In genomic region chr5:3452622-3453021, GRCh38 we compare ENCODE assay signal across 33 cellular contexts.
DNase-seq lines count a peak whose midpoint lies in the region; ATAC-seq and TF ChIP-seq lines count a peak whose summit lies in the region.
"Had no signal": no experiment of that assay in that cellular context is flagged by ENCODE, and none has a peak within 500 bp of the region (broad histone marks: within the 10 kb centered on the region; RNA-seq: fewer than 3 reads in every experiment).

No MANE protein-coding gene starts in this region.

- H3K9ac ChIP-seq in neuronal stem cell (ENCODE audit: low read depth, low read length, poor library complexity): no peak overlapping the region
- H3K9ac ChIP-seq: BLaER1; BLaER1 treated with 17β-estradiol and CSF1 and Interleukin-3, amounts not matched to agents 10 nM and 100 nM had no signal

- no peaks in the 10 kb centered on the region for H3K36me3 ChIP-seq in esophagus muscularis mucosa
- no peaks in the 10 kb centered on the region for H3K36me3 ChIP-seq in neuronal stem cell (replicated peaks in 1 of 2; ENCODE audit: control insufficient read depth in 2 of 2, insufficient read depth in 2 of 2, low read length in 2 of 2)
- H3K36me3 ChIP-seq in GM23338 (ENCODE audit: insufficient read depth): no peaks in the 10 kb centered on the region
- H3K36me3 ChIP-seq: BE2C; BLaER1; BLaER1 treated with 17β-estradiol and CSF1 and Interleukin-3, amounts not matched to agents 10 nM and 100 nM had no signal

- H3K36me3 Mint-ChIP-seq in activated CD4-positive, alpha-beta T cell treated with anti-CD3 and anti-CD28 coated beads, Interleukin-2, amount 10 ng/mL, durations not matched to agents 24 days and 14 days (ENCODE audit: low read depth): no peaks in the 10 kb centered on the region
- no peaks in the 10 kb centered on the region for H3K36me3 Mint-ChIP-seq in GM23338 (ENCODE audit: low read depth)
- no peaks in the 10 kb centered on the region for H3K36me3 Mint-ChIP-seq in activated CD8-positive, alpha-beta T cell treated with anti-CD3 and anti-CD28 coated beads, Interleukin-2, amount 10 ng/mL, durations not matched to agents 7 days and 5 days (ENCODE audit: low read depth)
- H3K36me3 Mint-ChIP-seq: CD14-positive monocyte; CD4-positive, alpha-beta memory T cell; CD4-positive, CD25-positive, alpha-beta regulatory T cell; CD8-positive, alpha-beta T cell had no signal

- H3K14ac ChIP-seq in neuronal stem cell (ENCODE audit: low read length): no peak overlapping the region

- H2BK15ac ChIP-seq in neuronal stem cell (ENCODE audit: low read length): no peak overlapping the region

- no peaks in the 10 kb centered on the region for H3K4me1 Mint-ChIP-seq in activated CD4-positive, alpha-beta T cell treated with anti-CD3 and anti-CD28 coated beads, Interleukin-2, amount 10 ng/mL, durations not matched to agents 24 days and 14 days
- H3K4me1 Mint-ChIP-seq in GM23338: no peaks in the 10 kb centered on the region
- no peaks in the 10 kb centered on the region for H3K4me1 Mint-ChIP-seq in activated CD8-positive, alpha-beta T cell treated with anti-CD3 and anti-CD28 coated beads, Interleukin-2, amount 10 ng/mL, durations not matched to agents 7 days and 5 days (ENCODE audit: low read depth)
- H3K4me1 Mint-ChIP-seq: B cell; CD14-positive monocyte; CD4-positive, alpha-beta memory T cell; CD4-positive, CD25-positive, alpha-beta regulatory T cell; CD8-positive, alpha-beta memory T cell had no signal

- peak overlapping the region; percentile 29 for H3K18ac ChIP-seq in neuronal stem cell (ENCODE audit: low read length)

- no peaks in the 10 kb centered on the region for H3K27me3 ChIP-seq in esophagus muscularis mucosa
- H3K27me3 ChIP-seq in neuronal stem cell (ENCODE audit: control insufficient read depth in 3 of 3, insufficient read depth in 3 of 3, low read depth in 1 of 3, low read length in 3 of 3): peaks cover 0 to 3% (median 0%) of the 10 kb centered on the region in 3 experiments
- no peaks in the 10 kb centered on the region for H3K27me3 ChIP-seq in GM23338 (ENCODE audit: insufficient read depth)
- H3K27me3 ChIP-seq: BE2C; BLaER1; BLaER1 treated with 17β-estradiol and CSF1 and Interleukin-3, amounts not matched to agents 10 nM and 100 nM had no signal

- no peaks in the 10 kb centered on the region for H3K27me3 Mint-ChIP-seq in activated CD4-positive, alpha-beta T cell treated with anti-CD3 and anti-CD28 coated beads, Interleukin-2, amount 10 ng/mL, durations not matched to agents 24 days and 14 days
- peaks cover 8% of the 10 kb centered on the region for H3K27me3 Mint-ChIP-seq in GM23338 (ENCODE audit: insufficient read depth, low read depth, poor library complexity)
- no peaks in the 10 kb centered on the region for H3K27me3 Mint-ChIP-seq in activated CD8-positive, alpha-beta T cell treated with anti-CD3 and anti-CD28 coated beads, Interleukin-2, amount 10 ng/mL, durations not matched to agents 7 days and 5 days (ENCODE audit: low read depth)
- H3K27me3 Mint-ChIP-seq: B cell; CD4-positive, alpha-beta memory T cell; CD4-positive, alpha-beta T cell; CD4-positive, CD25-positive, alpha-beta regulatory T cell; CD8-positive, alpha-beta memory T cell had no signal

- no peaks in the 10 kb centered on the region for H3K9me3 Mint-ChIP-seq in activated CD4-positive, alpha-beta T cell treated with anti-CD3 and anti-CD28 coated beads, Interleukin-2, amount 10 ng/mL, durations not matched to agents 24 days and 14 days
- H3K9me3 Mint-ChIP-seq in GM23338: peaks cover 15% of the 10 kb centered on the region
- H3K9me3 Mint-ChIP-seq in activated CD8-positive, alpha-beta T cell treated with anti-CD3 and anti-CD28 coated beads, Interleukin-2, amount 10 ng/mL, durations not matched to agents 7 days and 5 days (ENCODE audit: insufficient read depth): no peaks in the 10 kb centered on the region

- DNase-seq in activated CD4-positive, alpha-beta T cell treated with anti-CD3 and anti-CD28 coated beads, Interleukin-2, amount 10 ng/mL, durations not matched to agents 24 days and 14 days: peak; percentile 37
- DNase-seq in activated CD4-positive, alpha-beta T cell treated with anti-CD3 and anti-CD28 coated beads for 1 hour: no peak
- DNase-seq in esophagus muscularis mucosa (ENCODE audit: extremely low spot score) (peak; percentile 81), neuronal stem cell (ENCODE audit: low spot score) (no peak), GM23338 (ENCODE audit: low spot score) (no peak)
- no peak for DNase-seq in activated CD8-positive, alpha-beta T cell treated with anti-CD3 and anti-CD28 coated beads, Interleukin-2, amount 10 ng/mL, durations not matched to agents 7 days and 5 days
- DNase-seq: 8988T; ACHN; AML-193; BE2C; C1 segment of cervical spinal cord; Caco-2; Calu3; CD4-positive, alpha-beta memory T cell; CD4-positive, alpha-beta T cell; CD4-positive, CD25-positive, alpha-beta regulatory T cell; CD8-positive, alpha-beta memory T cell; CD8-positive, alpha-beta T cell; COR-L47; DMS 273 treated with DMSO at 0.1 percent for 48 hours; DMS153; DMS53; DMS79; DMS79 treated with DMSO at 0.1 percent for 48 hours; DND-41; EL had no signal

- no peaks in the 10 kb centered on the region for H3K79me1 ChIP-seq in neuronal stem cell (ENCODE audit: low read depth, low read length)

- TF ChIP-seq CTCF in esophagus muscularis mucosa (IDR thresholded peaks at IDR 0.05) (no peak), GM23338 (conservative IDR thresholded peaks at IDR 0.05; ENCODE audit: low read depth in 2 of 2) (no peak)

- H3K23ac ChIP-seq in neuronal stem cell (ENCODE audit: low read depth, low read length, poor library complexity): no peak overlapping the region

- no peak overlapping the region for H3K4ac ChIP-seq in neuronal stem cell (ENCODE audit: low read length)

- intact Hi-C loops in activated CD4-positive, alpha-beta T cell treated with anti-CD3 and anti-CD28 coated beads, Interleukin-2, amount 10 ng/mL, durations not matched to agents 24 days and 14 days (cut with micrococcal nuclease): no loop called here
- intact Hi-C loops in esophagus muscularis mucosa (cut with DNase I): no loop called here

- no peak for TF ChIP-seq POLR2A in esophagus muscularis mucosa (IDR thresholded peaks at IDR 0.05; ENCODE audit: low read depth)

- no peak overlapping the region for H3K4me3 Mint-ChIP-seq in activated CD4-positive, alpha-beta T cell treated with anti-CD3 and anti-CD28 coated beads, Interleukin-2, amount 10 ng/mL, durations not matched to agents 24 days and 14 days
- no peak overlapping the region for H3K4me3 Mint-ChIP-seq in GM23338
- H3K4me3 Mint-ChIP-seq in activated CD8-positive, alpha-beta T cell treated with anti-CD3 and anti-CD28 coated beads, Interleukin-2, amount 10 ng/mL, durations not matched to agents 7 days and 5 days: no peak overlapping the region
- H3K4me3 Mint-ChIP-seq: B cell; CD4-positive, alpha-beta memory T cell; CD4-positive, alpha-beta T cell; CD4-positive, CD25-positive, alpha-beta regulatory T cell; CD8-positive, alpha-beta memory T cell; CD8-positive, alpha-beta T cell had no signal

- 85% methylated on average over 7 of the region's 7 CpGs for whole genome bisulfite sequencing in esophagus muscularis mucosa
- no CpG with 5 or more reads among the region's 7 CpGs for WGBS in neuronal stem cell (ENCODE audit: extremely low coverage in 2 of 2, insufficient read length in 2 of 2, insufficient replicate concordance in 1 of 2), 2 donors

- H3K4me3 ChIP-seq in esophagus muscularis mucosa (no peak overlapping the region), neuronal stem cell (ENCODE audit: low read length in 2 of 2) (no peak overlapping the region), GM23338 (no peak overlapping the region)
- H3K4me3 ChIP-seq: A549; BLaER1; BLaER1 treated with 17β-estradiol and CSF1 and Interleukin-3, amounts not matched to agents 10 nM and 100 nM had no signal

- POLR2A ChIA-PET in activated CD8-positive, alpha-beta T cell treated with anti-CD3 and anti-CD28 coated beads, Interleukin-2, amount 10 ng/mL, durations not matched to agents 7 days and 5 days (lab: Charles Lee): no interaction called here

- CTCF ChIA-PET in activated CD8-positive, alpha-beta T cell treated with anti-CD3 and anti-CD28 coated beads, Interleukin-2, amount 10 ng/mL, durations not matched to agents 7 days and 5 days (lab: Charles Lee): no interaction called here

- H4K8ac ChIP-seq in neuronal stem cell (ENCODE audit: low read depth, low read length): no peak overlapping the region

- H2BK12ac ChIP-seq in neuronal stem cell (ENCODE audit: low read length): no peak overlapping the region

- no peaks in the 10 kb centered on the region for H3F3A ChIP-seq in GM23338 (replicated peaks; ENCODE audit: low read depth)

- TF ChIP-seq EP300 in esophagus muscularis mucosa (IDR thresholded peaks at IDR 0.05): no peak

- H2BK120ac ChIP-seq in neuronal stem cell (ENCODE audit: low read depth, low read length): no peak overlapping the region

- no peaks in the 10 kb centered on the region for H3K9me2 ChIP-seq in GM23338 (ENCODE audit: insufficient read depth)

- no peaks in the 10 kb centered on the region for H4K20me1 ChIP-seq in GM23338 (replicated peaks; ENCODE audit: insufficient read depth)
- H4K20me1 ChIP-seq: BLaER1; BLaER1 treated with 17β-estradiol and CSF1 and Interleukin-3, amounts not matched to agents 10 nM and 100 nM had no signal

- H3K4me1 ChIP-seq in esophagus muscularis mucosa (no peaks in the 10 kb centered on the region), neuronal stem cell (ENCODE audit: control insufficient read depth in 2 of 2, insufficient read depth in 1 of 2, low read depth in 1 of 2, low read length in 2 of 2) (no peaks in the 10 kb centered on the region), GM23338 (ENCODE audit: insufficient read depth) (no peaks in the 10 kb centered on the region)
- H3K4me1 ChIP-seq: A549, BE2C, Caco-2 had no signal

- H3K9me3 ChIP-seq in esophagus muscularis mucosa: peaks cover 0 to 5% (median 0%) of the 10 kb centered on the region in 4 donors
- peaks cover 0 to 7% of the 10 kb centered on the region in 2 donors for H3K9me3 ChIP-seq in neuronal stem cell (replicated peaks in 1 of 2; ENCODE audit: control insufficient read depth in 2 of 2, insufficient read depth in 1 of 2, low read depth in 1 of 2, low read length in 2 of 2)
- H3K9me3 ChIP-seq: A549, BE2C, BLaER1, Caco-2 had no signal

- no peak overlapping the region for H2AK5ac ChIP-seq in neuronal stem cell (ENCODE audit: low read depth, low read length)

- H4K91ac ChIP-seq in neuronal stem cell (ENCODE audit: low read depth, low read length, poor library complexity): no peak overlapping the region

- no peak overlapping the region for H3K27ac Mint-ChIP-seq in activated CD4-positive, alpha-beta T cell treated with anti-CD3 and anti-CD28 coated beads, Interleukin-2, amount 10 ng/mL, durations not matched to agents 24 days and 14 days
- no peak overlapping the region for H3K27ac Mint-ChIP-seq in GM23338
- H3K27ac Mint-ChIP-seq in activated CD8-positive, alpha-beta T cell treated with anti-CD3 and anti-CD28 coated beads, Interleukin-2, amount 10 ng/mL, durations not matched to agents 7 days and 5 days: no peak overlapping the region
- H3K27ac Mint-ChIP-seq: B cell; CD14-positive monocyte; CD4-positive, alpha-beta memory T cell; CD4-positive, alpha-beta T cell; CD4-positive, CD25-positive, alpha-beta regulatory T cell; CD8-positive, alpha-beta memory T cell; CD8-positive, alpha-beta T cell had no signal

- H2AFZ ChIP-seq in neuronal stem cell (ENCODE audit: low read length) (no peak overlapping the region), GM23338 (no peak overlapping the region)

- H3K79me2 ChIP-seq in GM23338 (replicated peaks; ENCODE audit: insufficient read depth): no peaks in the 10 kb centered on the region

- no peak overlapping the region for H3K27ac ChIP-seq in esophagus muscularis mucosa (replicated peaks in 1 of 4)
- H3K27ac ChIP-seq in neuronal stem cell (replicated peaks; ENCODE audit: low read length): no peak overlapping the region
- H3K27ac ChIP-seq in GM23338 (ENCODE audit: low read depth): no peak overlapping the region
- H3K27ac ChIP-seq: 22Rv1; A549; BLaER1; BLaER1 treated with 17β-estradiol and CSF1 and Interleukin-3, amounts not matched to agents 10 nM and 100 nM; C4-2B had no signal

- H2BK5ac ChIP-seq in neuronal stem cell (ENCODE audit: low read length): no peak overlapping the region

- ATAC-seq in GM23338: no peak
- no peak for ATAC-seq in activated CD8-positive, alpha-beta T cell treated with anti-CD3 and anti-CD28 coated beads, Interleukin-2, amount 10 ng/mL, durations not matched to agents 7 days and 5 days
- ATAC-seq: A549; CD8-positive, alpha-beta T cell had no signal

- H3K4me2 ChIP-seq in neuronal stem cell (ENCODE audit: insufficient read depth, low read length, poor library complexity, severe bottlenecking) (no peak overlapping the region), GM23338 (no peak overlapping the region)
- H3K4me2 ChIP-seq: A549; BLaER1; BLaER1 treated with 17β-estradiol and CSF1 and Interleukin-3, amounts not matched to agents 10 nM and 100 nM had no signal

Comparison
In these comparisons a context has a peak if more than half of its experiments do, and no peak if none do; other contexts are left out.
1. DNase-seq: peak in activated CD4-positive, alpha-beta T cell treated with anti-CD3 and anti-CD28 coated beads, Interleukin-2, amount 10 ng/mL, durations not matched to agents 24 days and 14 days (single experiment) and esophagus muscularis mucosa (single experiment); none in activated CD4-positive, alpha-beta T cell treated with anti-CD3 and anti-CD28 coated beads for 1 hour (single experiment), neuronal stem cell (single experiment), GM23338 (single experiment) and activated CD8-positive, alpha-beta T cell treated with anti-CD3 and anti-CD28 coated beads, Interleukin-2, amount 10 ng/mL, durations not matched to agents 7 days and 5 days (single experiment).